ENCODE assay signal across 8 cellular contexts in the genomic region with DNA sequence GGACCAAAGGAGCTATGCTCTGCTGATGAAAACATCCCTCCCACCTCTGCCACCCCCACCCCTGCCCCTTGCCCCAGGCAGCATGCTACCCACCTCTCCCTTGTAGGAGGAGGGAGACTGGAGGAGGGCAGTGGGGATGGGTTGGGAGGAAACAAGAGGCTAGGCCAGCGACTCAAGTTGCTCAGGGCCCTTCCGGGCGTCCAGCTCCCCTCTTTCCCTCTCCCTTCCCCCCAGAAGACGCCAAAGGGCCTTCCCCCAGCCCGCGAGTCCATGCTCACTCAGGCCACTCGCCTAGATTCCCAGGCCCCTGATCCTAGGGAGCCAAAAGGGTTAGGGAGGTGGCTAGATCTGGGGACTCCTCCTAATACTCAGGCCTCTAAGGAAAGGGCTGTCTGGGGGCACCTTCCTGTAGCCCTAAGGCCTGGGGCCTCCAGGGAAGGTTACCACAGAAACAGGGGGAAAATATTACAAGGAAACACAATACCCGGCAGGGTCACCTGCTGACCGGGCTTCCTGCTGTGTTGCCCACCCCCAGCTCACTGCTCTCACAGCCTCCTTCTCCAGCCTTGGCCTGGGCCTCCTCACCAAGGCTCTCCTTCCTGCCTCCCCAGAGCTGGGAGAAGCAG. TPM values are rescaled to one million over a fixed set of nuclear protein-coding genes. Genes with fewer than 3 reads are reported as not detected.
DNase-seq lines count a peak whose midpoint lies in the region; ATAC-seq and TF ChIP-seq lines count a peak whose summit lies in the region.

No MANE protein-coding gene starts in this region.

- ATAC-seq in gastrocnemius medialis (no peak), HG03139 (IDR thresholded peaks at IDR 0.05; ENCODE audit: unreplicated experiment) (no peak), GM21825 (IDR thresholded peaks at IDR 0.05; ENCODE audit: unreplicated experiment) (no peak)

- H3K27ac ChIP-seq in gastrocnemius medialis, result peak overlapping the region; percentile 85 to 94 (median 92)

- H3K27me3 ChIP-seq in gastrocnemius medialis, result no peaks in the 10 kb centered on the region

- peak overlapping the region; percentile 89 for H3K4me3 Mint-ChIP-seq in activated CD4-positive, alpha-beta memory T cell treated with anti-CD3 and anti-CD28 coated beads, Interleukin-2, amount 10 ng/mL, durations not matched to agents 7 days and 5 days
- H3K4me3 Mint-ChIP-seq in glutamatergic neuron (ENCODE audit: unreplicated experiment), result peak overlapping the region; percentile 50

- H3K4me1 Mint-ChIP-seq in activated CD4-positive, alpha-beta memory T cell treated with anti-CD3 and anti-CD28 coated beads, Interleukin-2, amount 10 ng/mL, durations not matched to agents 7 days and 5 days, result peaks cover 61% of the 10 kb centered on the region
- H3K4me1 Mint-ChIP-seq in glutamatergic neuron (ENCODE audit: low read depth, unreplicated experiment), result peaks cover 32% of the 10 kb centered on the region

- H3K36me3 Mint-ChIP-seq in activated CD4-positive, alpha-beta memory T cell treated with anti-CD3 and anti-CD28 coated beads, Interleukin-2, amount 10 ng/mL, durations not matched to agents 7 days and 5 days (ENCODE audit: low read depth), result peaks cover 65% of the 10 kb centered on the region
- H3K36me3 Mint-ChIP-seq in glutamatergic neuron (ENCODE audit: unreplicated experiment), result no peaks in the 10 kb centered on the region

- no peaks in the 10 kb centered on the region for H3K9me3 Mint-ChIP-seq in activated CD4-positive, alpha-beta memory T cell treated with anti-CD3 and anti-CD28 coated beads, Interleukin-2, amount 10 ng/mL, durations not matched to agents 7 days and 5 days
- H3K9me3 Mint-ChIP-seq in glutamatergic neuron (ENCODE audit: unreplicated experiment), result peaks cover 18% of the 10 kb centered on the region

- in situ Hi-C loops in gastrocnemius medialis (cut with MboI; ENCODE audit: low sequenced_read_pairs in 4 of 4), result no loop called here

- peaks cover 69 to 87% of the 10 kb centered on the region in 2 donors for H3K4me1 ChIP-seq in gastrocnemius medialis

- no peaks in the 10 kb centered on the region for H3K27me3 Mint-ChIP-seq in activated CD4-positive, alpha-beta memory T cell treated with anti-CD3 and anti-CD28 coated beads, Interleukin-2, amount 10 ng/mL, durations not matched to agents 7 days and 5 days
- peaks cover 19% of the 10 kb centered on the region for H3K27me3 Mint-ChIP-seq in glutamatergic neuron (ENCODE audit: unreplicated experiment)

- intact Hi-C loops in gastrocnemius medialis (cut with DNase I; ENCODE audit: low total_unique reads), result loop anchor here (10.0 kb wide), 1 partner anchor 348 kb away; no protein-coding TSS in a partner anchor

- POLR2A ChIA-PET in activated CD4-positive, alpha-beta memory T cell treated with anti-CD3 and anti-CD28 coated beads, Interleukin-2, amount 10 ng/mL, durations not matched to agents 7 days and 5 days (lab: Charles Lee), result interaction anchor here (0.9 to 37.8 kb wide), 11 partner anchors 10 to 600 kb away, joined by 3 to 1018 read pairs (median 4); partner anchors contain the start of gene VDR

- H3K9me3 ChIP-seq in gastrocnemius medialis, result no peaks in the 10 kb centered on the region

- no peak for TF ChIP-seq POLR2A in gastrocnemius medialis (IDR thresholded peaks at IDR 0.05)

- H3K27ac Mint-ChIP-seq in activated CD4-positive, alpha-beta memory T cell treated with anti-CD3 and anti-CD28 coated beads, Interleukin-2, amount 10 ng/mL, durations not matched to agents 7 days and 5 days, result peak overlapping the region; percentile 93
- no peak overlapping the region for H3K27ac Mint-ChIP-seq in glutamatergic neuron (ENCODE audit: unreplicated experiment)

- no peak for DNase-seq in activated CD4-positive, alpha-beta memory T cell treated with anti-CD3 and anti-CD28 coated beads, Interleukin-2, amount 10 ng/mL, durations not matched to agents 7 days and 5 days
- no peak for DNase-seq in glutamatergic neuron
- no peak for DNase-seq in gastrocnemius medialis
- no peak for DNase-seq in NCI-H187 treated with DMSO at 0.1 percent for 48 hours (lab: John Stamatoyannopoulos, UW)
- DNase-seq in activated gamma-delta T cell (lab: John Stamatoyannopoulos, UW), result no peak

- CTCF ChIA-PET in activated CD4-positive, alpha-beta memory T cell treated with anti-CD3 and anti-CD28 coated beads, Interleukin-2, amount 10 ng/mL, durations not matched to agents 7 days and 5 days (lab: Charles Lee), result interaction anchor here (0.5 to 7.1 kb wide), 8 partner anchors 10 to 75 kb away, joined by 3 to 119 read pairs (median 16); no protein-coding TSS in a partner anchor

- no peaks in the 10 kb centered on the region for H3K36me3 ChIP-seq in gastrocnemius medialis

- no peak for TF ChIP-seq CTCF in GM12875 (IDR thresholded peaks at IDR 0.05; ENCODE audit: borderline replicate concordance, insufficient read depth, low read depth, low read length)
- TF ChIP-seq CTCF in glutamatergic neuron (IDR thresholded peaks at IDR 0.05; ENCODE audit: partially characterized antibody, unreplicated experiment), result no peak
- TF ChIP-seq CTCF in gastrocnemius medialis (IDR thresholded peaks at IDR 0.05 in 4 of 5, conservative IDR thresholded peaks at IDR 0.05 in 1 of 5), result no peak

- H3K4me3 ChIP-seq in GM12875 (ENCODE audit: low read depth, low read length) (peak overlapping the region; percentile 41), gastrocnemius medialis (peak overlapping the region; percentile 64 to 83 (median 74))

RNA-seq across cellular contexts. Expression of gene HDAC7, which starts 2.9 kb away (rescaled TPM):
- 100 to 1,000 TPM; 315 to 328 TPM for total RNA-seq in activated CD4-positive, alpha-beta memory T cell treated with anti-CD3 and anti-CD28 coated beads, Interleukin-2, amount 10 ng/mL, durations not matched to agents 7 days and 5 days
- total RNA-seq in glutamatergic neuron (ENCODE audit: unreplicated experiment) (67.9 TPM), gastrocnemius medialis (10 to 100 TPM; 12.2 to 27.1 (median 17.0) TPM)

RNA-seq across cellular contexts. Expression of gene SLC48A1, which starts 43.7 kb away (rescaled TPM):
- 10 to 100 TPM; 19.4 to 22.6 TPM for total RNA-seq in activated CD4-positive, alpha-beta memory T cell treated with anti-CD3 and anti-CD28 coated beads, Interleukin-2, amount 10 ng/mL, durations not matched to agents 7 days and 5 days
- total RNA-seq in glutamatergic neuron (ENCODE audit: unreplicated experiment) (15.7 TPM), gastrocnemius medialis (10 to 100 TPM; 28.3 to 62.6 (median 45.6) TPM)

RNA-seq across cellular contexts. Expression of gene RAPGEF3, which starts 58.1 kb away (rescaled TPM):
- total RNA-seq in activated CD4-positive, alpha-beta memory T cell treated with anti-CD3 and anti-CD28 coated beads, Interleukin-2, amount 10 ng/mL, durations not matched to agents 7 days and 5 days, result 1 to 10 TPM; 1.4 to 1.6 TPM
- total RNA-seq in glutamatergic neuron (ENCODE audit: unreplicated experiment) (0.81 TPM), gastrocnemius medialis (10 to 100 TPM; 17.0 to 27.0 (median 22.3) TPM)
